In genomic region chr15:48415036-48415886, GRCh38 we compare ENCODE assay signal across 17 cellular contexts.
DNase-seq lines count a peak whose midpoint lies in the region; TF ChIP-seq lines count a peak whose summit lies in the region.
"Had no signal": no experiment of that assay in that cellular context is flagged by ENCODE, and none has a peak within 500 bp of the region (broad histone marks: within the 10 kb centered on the region; RNA-seq: fewer than 3 reads in every experiment).

No MANE protein-coding gene starts in this region.

- DNase-seq in HPDE6-E6E7 (ENCODE audit: extremely low spot score) = peak; percentile 38
- peak; percentile 81 for DNase-seq in fibroblast of the aortic adventitia (ENCODE audit: low read depth)
- no peak for DNase-seq in SK-N-DZ (ENCODE audit: low spot score)
- DNase-seq in Kasumi-1 (lab: John Stamatoyannopoulos, UW) = no peak
- DNase-seq in HAP-1 (ENCODE audit: low spot score in 2 of 2) = no peak
- no peak for DNase-seq in activated CD4-positive, alpha-beta T cell treated with anti-CD3 and anti-CD28 coated beads for 48 hours
- DNase-seq: activated CD8-positive, alpha-beta memory T cell treated with anti-CD3 and anti-CD28 coated beads, Interleukin-2, amount 10 ng/mL, durations not matched to agents 7 days and 5 days; activated naive CD4-positive, alpha-beta T cell; effector memory CD4-positive, alpha-beta T cell; left cardiac atrium; NCI-H1417 treated with DMSO at 0.1 percent for 48 hours; NCI-H345; SW 1271; transverse colon; WERI-Rb-1 had no signal

- H3K27me3 ChIP-seq in subcutaneous abdominal adipose tissue (ENCODE audit: control insufficient read depth in 5 of 5, insufficient read depth in 4 of 5, low read length in 5 of 5) (peaks cover 0 to 3% (median 0%) of the 10 kb centered on the region in 5 donors), HAP-1 (ENCODE audit: low read depth) (no peaks in the 10 kb centered on the region)
- H3K27me3 ChIP-seq: transverse colon had no signal

- no peak overlapping the region for H3K9ac ChIP-seq in subcutaneous abdominal adipose tissue (ENCODE audit: low read length in 5 of 5)

- H3K36me3 ChIP-seq in subcutaneous abdominal adipose tissue (ENCODE audit: control insufficient read depth in 5 of 5, insufficient read depth in 5 of 5, low read length in 5 of 5) (peaks cover 29 to 59% (median 41%) of the 10 kb centered on the region in 5 donors), HAP-1 (replicated peaks) (no peaks in the 10 kb centered on the region)
- H3K36me3 ChIP-seq: transverse colon, WERI-Rb-1 had no signal

- in situ Hi-C loops in HAP-1 (cut with MboI; ENCODE audit: low sequenced_read_pairs) = no loop called here

- H3K4me3 ChIP-seq in fibroblast of the aortic adventitia (ENCODE audit: low read depth, low read length) = no peak overlapping the region
- H3K4me3 ChIP-seq in subcutaneous abdominal adipose tissue (ENCODE audit: low read depth in 1 of 5, low read length in 5 of 5) = no peak overlapping the region
- H3K4me3 ChIP-seq in HAP-1 = no peak overlapping the region
- H3K4me3 ChIP-seq: transverse colon had no signal

- TF ChIP-seq CTCF in VCaP (conservative IDR thresholded peaks at IDR 0.05) (no peak), fibroblast of the aortic adventitia (IDR thresholded peaks at IDR 0.05; ENCODE audit: insufficient read depth, low read length) (no peak)

- H3K27ac ChIP-seq in VCaP (peak overlapping the region; percentile 61), subcutaneous abdominal adipose tissue (ENCODE audit: low read depth, low read length) (peak overlapping the region; percentile 91)
- H3K27ac ChIP-seq: WERI-Rb-1 had no signal

- peaks cover 0 to 2% (median 0%) of the 10 kb centered on the region in 5 donors for H3K9me3 ChIP-seq in subcutaneous abdominal adipose tissue (ENCODE audit: control insufficient read depth in 5 of 5, low read length in 5 of 5)
- H3K9me3 ChIP-seq in HAP-1 = no peaks in the 10 kb centered on the region
- H3K9me3 ChIP-seq: transverse colon had no signal

- peaks cover 10 to 49% (median 22%) of the 10 kb centered on the region in 5 donors for H3K4me1 ChIP-seq in subcutaneous abdominal adipose tissue (ENCODE audit: control insufficient read depth in 5 of 5, insufficient read depth in 5 of 5, low read length in 5 of 5)
- no peaks in the 10 kb centered on the region for H3K4me1 ChIP-seq in HAP-1
- H3K4me1 ChIP-seq: transverse colon had no signal

Comparison
In these comparisons a context has a peak if more than half of its experiments do, and no peak if none do; other contexts are left out.
1. DNase-seq: peak in HPDE6-E6E7 (single experiment) and fibroblast of the aortic adventitia (single experiment); none in SK-N-DZ (single experiment), Kasumi-1 (0 of 2), HAP-1 (0 of 2) and activated CD4-positive, alpha-beta T cell treated with anti-CD3 and anti-CD28 coated beads for 48 hours (single experiment).